22 cellular contexts compared by ENCODE assay signal in the genomic region with DNA sequence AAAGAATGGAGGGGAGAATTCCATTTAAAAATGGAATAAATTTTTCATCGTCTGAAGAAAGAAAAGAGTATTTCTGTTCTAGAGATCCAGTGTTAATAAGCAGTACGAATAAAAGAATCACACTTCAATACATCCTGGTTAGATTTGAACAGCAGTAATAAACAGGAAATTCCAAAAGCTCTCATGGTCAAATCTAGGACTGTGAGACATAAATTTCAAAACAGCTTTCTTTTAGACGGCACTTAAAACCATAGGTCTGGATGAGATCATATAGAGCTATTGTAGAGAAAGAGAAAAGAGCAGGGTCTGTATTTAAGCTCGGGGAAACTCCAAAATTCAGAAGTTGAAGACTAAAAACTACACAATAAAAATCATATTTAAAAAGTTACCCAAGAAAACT.
"Had no signal": no experiment of that assay in that cellular context is flagged by ENCODE, and none has a peak within 500 bp of the region (broad histone marks: within the 10 kb centered on the region; RNA-seq: fewer than 3 reads in every experiment).

No MANE protein-coding gene starts in this region.

- H3K27ac ChIP-seq: brain microvascular endothelial cell, left lung, ovary, prostate gland, upper lobe of right lung had no signal

- H3K27me3 ChIP-seq: brain microvascular endothelial cell, left lung, ovary, upper lobe of right lung had no signal

- H3K4me3 ChIP-seq: left lung, lung, ovary, prostate gland, upper lobe of right lung had no signal

- ATAC-seq: activated CD8-positive, alpha-beta T cell treated with anti-CD3 and anti-CD28 coated beads, Interleukin-2, amount 10 ng/mL, durations not matched to agents 7 days and 5 days; activated naive CD8-positive, alpha-beta T cell treated with anti-CD3 and anti-CD28 coated beads, Interleukin-2, amount 50 U/mL, for 24 hours; left lung; natural killer cell; stimulated activated naive CD8-positive, alpha-beta T cell treated with anti-CD3 and anti-CD28 coated beads, Interleukin-15, Interleukin-2, amounts not matched to agents 100 U/mL and 50 U/mL, for 24 hours; upper lobe of right lung had no signal

- H3K4me1 ChIP-seq: left lung, prostate gland, upper lobe of right lung had no signal

- H3K9me3 ChIP-seq: left lung, ovary, prostate gland, upper lobe of right lung had no signal

- H3K36me3 ChIP-seq: brain microvascular endothelial cell, left lung, ovary, prostate gland, upper lobe of right lung had no signal

- DNase-seq: activated CD4-positive, alpha-beta T cell treated with anti-CD3 and anti-CD28 coated beads for 1 hour; activated CD4-positive, alpha-beta T cell treated with anti-CD3 and anti-CD28 coated beads, Interleukin-2, amount 50 U/mL, for 1 hour; activated CD8-positive, alpha-beta T cell treated with anti-CD3 and anti-CD28 coated beads, Interleukin-2, amount 10 ng/mL, durations not matched to agents 7 days and 5 days; activated gamma-delta T cell; activated naive CD4-positive, alpha-beta T cell treated with anti-CD3 and anti-CD28 coated beads, Interleukin-2, amount 50 U/mL, for 16 hours; activated naive CD8-positive, alpha-beta T cell treated with anti-CD3 and anti-CD28 coated beads, Interleukin-2, amount 50 U/mL, for 24 hours; anterior cingulate cortex; brain microvascular endothelial cell; caudate nucleus; dermis blood vessel endothelial cell; effector CD8-positive, alpha-beta T cell; hippocampal formation; kidney glomerular epithelial cell; left lung; midbrain; natural killer cell; ovary; stimulated activated CD4-positive, alpha-beta T cell treated with anti-CD3 and anti-CD28 coated beads, Interleukin-4, amount 100 ng/mL, for 4 hours; stimulated activated naive CD8-positive, alpha-beta T cell treated with anti-CD3 and anti-CD28 coated beads, Interleukin-15, Interleukin-2, amounts not matched to agents 100 U/mL and 50 U/mL, for 24 hours; upper lobe of right lung had no signal
